ENCODE assay signal across 12 cellular contexts in the genomic region with DNA sequence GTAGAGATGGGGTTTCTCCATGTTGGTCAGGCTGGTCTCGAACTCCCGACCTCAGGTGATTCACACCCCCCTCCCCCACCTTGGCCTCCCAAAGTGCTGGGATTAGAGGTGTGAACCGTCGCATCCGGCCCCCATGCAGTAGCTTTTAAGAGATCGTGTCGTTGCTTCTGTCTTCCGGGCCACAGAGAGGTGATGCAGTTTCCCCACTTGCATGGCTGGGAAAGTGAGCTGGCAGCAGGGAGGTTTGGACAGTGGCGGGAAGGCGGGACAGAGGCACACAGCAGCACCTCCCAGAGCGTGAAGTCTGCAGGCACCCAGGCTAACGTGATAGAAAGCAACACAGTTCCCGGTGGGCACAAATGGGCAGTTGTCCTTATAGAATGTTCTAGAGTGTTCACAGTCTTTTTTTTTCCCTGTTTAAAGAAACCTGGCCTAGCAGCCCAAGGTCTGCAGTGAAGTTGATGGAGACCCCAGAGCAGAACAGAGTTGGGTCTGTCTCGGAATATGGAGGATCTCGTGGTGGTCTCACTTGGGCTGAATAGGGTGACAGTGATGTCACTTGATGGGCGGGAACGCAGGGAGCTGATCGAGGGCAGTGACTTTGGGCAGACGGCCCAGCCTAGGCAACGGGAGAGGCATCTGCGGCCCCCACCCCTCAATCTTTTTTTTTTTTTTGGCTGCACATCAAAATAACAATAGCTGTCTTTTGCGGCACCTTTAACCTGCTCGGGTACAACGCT. TPM values are rescaled to one million over a fixed set of nuclear protein-coding genes. Genes with fewer than 3 reads are reported as not detected.
DNase-seq lines count a peak whose midpoint lies in the region; ATAC-seq and TF ChIP-seq lines count a peak whose summit lies in the region.
"Had no signal": no experiment of that assay in that cellular context is flagged by ENCODE, and none has a peak within 500 bp of the region (broad histone marks: within the 10 kb centered on the region; RNA-seq: fewer than 3 reads in every experiment).

No MANE protein-coding gene starts in this region.

- H3K9me3 ChIP-seq in mucosa of descending colon, result no peaks in the 10 kb centered on the region
- H3K9me3 ChIP-seq in Caco-2, result no peaks in the 10 kb centered on the region
- H3K9me3 ChIP-seq: testis had no signal

- no peaks in the 10 kb centered on the region for H3K36me3 ChIP-seq in mucosa of descending colon (ENCODE audit: low read depth)
- H3K36me3 ChIP-seq in Caco-2 (ENCODE audit: control insufficient read depth, insufficient read depth, low read length), result no peaks in the 10 kb centered on the region

- POLR2A ChIA-PET in Caco-2 (lab: Charles Lee), result interaction anchor here (0.7 kb wide), 1 partner anchor 103 kb away, joined by 4 read pairs; no protein-coding TSS in a partner anchor

- TF ChIP-seq CTCF in HFFc6 (IDR thresholded peaks at IDR 0.05) (no peak), mucosa of descending colon (IDR thresholded peaks at IDR 0.05) (no peak), Caco-2 (IDR thresholded peaks at IDR 0.05; ENCODE audit: insufficient read depth in 1 of 2, low read depth in 1 of 2, low read length in 1 of 2, severe bottlenecking in 1 of 2, unreplicated experiment in 1 of 2) (no peak)

- H3K27me3 Mint-ChIP-seq in HFFc6 (ENCODE audit: insufficient read depth), result peaks cover 6% of the 10 kb centered on the region
- no peaks in the 10 kb centered on the region for H3K27me3 Mint-ChIP-seq in activated naive CD4-positive, alpha-beta T cell treated with anti-CD3 and anti-CD28 coated beads, Interleukin-2, amount 50 U/mL, for 24 hours
- no peaks in the 10 kb centered on the region for H3K27me3 Mint-ChIP-seq in Caco-2 (ENCODE audit: insufficient read depth, unreplicated experiment)

- H3K27ac Mint-ChIP-seq in HFFc6 (peak overlapping the region; percentile 97), Caco-2 (ENCODE audit: unreplicated experiment) (no peak overlapping the region)
- peak overlapping the region; percentile 100 for H3K27ac Mint-ChIP-seq in activated naive CD4-positive, alpha-beta T cell treated with anti-CD3 and anti-CD28 coated beads, Interleukin-2, amount 50 U/mL, for 24 hours

- H3K9me3 Mint-ChIP-seq in HFFc6 (no peaks in the 10 kb centered on the region), Caco-2 (ENCODE audit: unreplicated experiment) (no peaks in the 10 kb centered on the region)
- no peaks in the 10 kb centered on the region for H3K9me3 Mint-ChIP-seq in activated naive CD4-positive, alpha-beta T cell treated with anti-CD3 and anti-CD28 coated beads, Interleukin-2, amount 50 U/mL, for 24 hours

- H3K4me3 ChIP-seq in mucosa of descending colon (no peak overlapping the region), Caco-2 (ENCODE audit: low read depth, low read length) (no peak overlapping the region)
- H3K4me3 ChIP-seq: SK-N-MC, testis had no signal

- ATAC-seq in mucosa of descending colon (no peak), GM21737 (IDR thresholded peaks at IDR 0.05; ENCODE audit: unreplicated experiment) (no peak)

- no TSS peak for BruUV-seq in Caco-2 (replicated peaks; lab: Mats Ljungman, UMichigan)

- H3K36me3 Mint-ChIP-seq in HFFc6 (ENCODE audit: low read depth) (peaks cover 33% of the 10 kb centered on the region), Caco-2 (ENCODE audit: insufficient read depth, unreplicated experiment) (peaks cover 68% of the 10 kb centered on the region)
- H3K36me3 Mint-ChIP-seq in activated naive CD4-positive, alpha-beta T cell treated with anti-CD3 and anti-CD28 coated beads, Interleukin-2, amount 50 U/mL, for 24 hours, result peaks cover 6% of the 10 kb centered on the region

- no peaks in the 10 kb centered on the region; the same call in 1 of the 2 replicates for H3K27me3 ChIP-seq in Caco-2 (replicated peaks; ENCODE audit: control insufficient read depth, insufficient read depth, low read length)
- H3K27me3 ChIP-seq: testis had no signal

- DNase-seq in A172 (ENCODE audit: low spot score) (peak; percentile 60), HFFc6 (peak; percentile 8), mucosa of descending colon (peak in 2 of 3 donors; percentile 12 to 32), T1000 (lab: John Stamatoyannopoulos, UW) (no peak), occipital lobe (lab: John Stamatoyannopoulos, UW) (no peak), Caco-2 (no peak)
- DNase-seq: anterior cingulate cortex, NCI-H146, testis had no signal

- CTCF ChIA-PET in Caco-2 (lab: Charles Lee), result no interaction called here

- intact Hi-C loops in mucosa of descending colon (cut with DNase I, micrococcal nuclease) (loop anchor here (5.0 kb wide), 2 partner anchors 42 to 102 kb away; no protein-coding TSS in a partner anchor), Caco-2 (cut with micrococcal nuclease; ENCODE audit: unreplicated experiment) (no loop called here)

- H3K4me1 Mint-ChIP-seq in HFFc6 (ENCODE audit: low read depth), result peaks cover 57% of the 10 kb centered on the region
- H3K4me1 Mint-ChIP-seq in activated naive CD4-positive, alpha-beta T cell treated with anti-CD3 and anti-CD28 coated beads, Interleukin-2, amount 50 U/mL, for 24 hours, result peaks cover 58% of the 10 kb centered on the region
- H3K4me1 Mint-ChIP-seq in Caco-2 (ENCODE audit: low read depth, unreplicated experiment), result peaks cover 7% of the 10 kb centered on the region

- H3K4me1 ChIP-seq in mucosa of descending colon (ENCODE audit: low read depth) (peaks cover 22% of the 10 kb centered on the region), Caco-2 (peaks cover 5% of the 10 kb centered on the region; the same call in 1 of the 2 replicates)

- H3K4me3 Mint-ChIP-seq in HFFc6 (peak overlapping the region; percentile 66), Caco-2 (ENCODE audit: unreplicated experiment) (no peak overlapping the region)
- peak overlapping the region; percentile 100 for H3K4me3 Mint-ChIP-seq in activated naive CD4-positive, alpha-beta T cell treated with anti-CD3 and anti-CD28 coated beads, Interleukin-2, amount 50 U/mL, for 24 hours

RNA-seq across cellular contexts. Expression of a gene that starts 4.9 kb away (rescaled TPM):
- total RNA-seq in A172 (2014; rRNA removed; shearing (Covaris generic)), result 110 and 118 TPM in 2 replicates
- total RNA-seq in HFFc6 (2021; fragmentation: NEBNext Ultra II Directional; extraction: Animal tissue kit (Norgen Biotek cat#: 25700)), result 10 to 100 TPM; 41.9 to 74.1 (median 70.1) TPM
- 10 to 100 TPM in 1 of 3 donors, 1 to 10 TPM in 2; 3.2 to 13.4 (median 4.2) TPM for total RNA-seq in mucosa of descending colon
- 8.3 TPM for total RNA-seq in occipital lobe
- total RNA-seq in Caco-2 (2022), result 47.6 and 54.6 TPM in 2 replicates

RNA-seq across cellular contexts. Expression of a gene that starts 11.5 kb away (rescaled TPM):
- not detected in 2 replicates for total RNA-seq in A172 (2014; rRNA removed; shearing (Covaris generic))
- not detected for total RNA-seq in HFFc6 (2021; fragmentation: NEBNext Ultra II Directional; extraction: Animal tissue kit (Norgen Biotek cat#: 25700))
- total RNA-seq in mucosa of descending colon (under 1 TPM in 2 of 3 donors, not detected in 1; 0.22 to 0.70 TPM), occipital lobe (not detected), Caco-2 (2022) (not detected in 2 replicates)

RNA-seq across cellular contexts. Expression of a gene that starts 46.7 kb away (rescaled TPM):
- 175 and 198 TPM in 2 replicates for total RNA-seq in A172 (2014; rRNA removed; shearing (Covaris generic))
- total RNA-seq in HFFc6 (2021; fragmentation: NEBNext Ultra II Directional; extraction: Animal tissue kit (Norgen Biotek cat#: 25700)), result 100 to 1,000 TPM; 250 to 300 (median 266) TPM
- total RNA-seq in mucosa of descending colon (100 to 1,000 TPM in 2 of 3 donors, 10 to 100 TPM in 1; 77.3 to 125 (median 108) TPM), occipital lobe (12.8 TPM), Caco-2 (2022) (60.2 and 63.8 TPM in 2 replicates)

RNA-seq across cellular contexts. Expression of a gene that starts 54.7 kb away (rescaled TPM):
- 13.4 and 16.4 TPM in 2 replicates for total RNA-seq in A172 (2014; rRNA removed; shearing (Covaris generic))
- 10 to 100 TPM; 17.0 to 27.2 (median 20.3) TPM for total RNA-seq in HFFc6 (2021; fragmentation: NEBNext Ultra II Directional; extraction: Animal tissue kit (Norgen Biotek cat#: 25700))
- total RNA-seq in mucosa of descending colon, result 10 to 100 TPM; 42.7 to 53.8 (median 50.0) TPM
- 30.9 TPM for total RNA-seq in occipital lobe
- 27.4 and 30.9 TPM in 2 replicates for total RNA-seq in Caco-2 (2022)

Comparison
In these comparisons a context has a peak if more than half of its experiments do, and no peak if none do; other contexts are left out.
1. DNase-seq: peak in A172 (single experiment), HFFc6 (single experiment) and mucosa of descending colon (2 of 3); none in T1000 (single experiment), occipital lobe (single experiment) and Caco-2 (0 of 2).